In the genomic region with DNA sequence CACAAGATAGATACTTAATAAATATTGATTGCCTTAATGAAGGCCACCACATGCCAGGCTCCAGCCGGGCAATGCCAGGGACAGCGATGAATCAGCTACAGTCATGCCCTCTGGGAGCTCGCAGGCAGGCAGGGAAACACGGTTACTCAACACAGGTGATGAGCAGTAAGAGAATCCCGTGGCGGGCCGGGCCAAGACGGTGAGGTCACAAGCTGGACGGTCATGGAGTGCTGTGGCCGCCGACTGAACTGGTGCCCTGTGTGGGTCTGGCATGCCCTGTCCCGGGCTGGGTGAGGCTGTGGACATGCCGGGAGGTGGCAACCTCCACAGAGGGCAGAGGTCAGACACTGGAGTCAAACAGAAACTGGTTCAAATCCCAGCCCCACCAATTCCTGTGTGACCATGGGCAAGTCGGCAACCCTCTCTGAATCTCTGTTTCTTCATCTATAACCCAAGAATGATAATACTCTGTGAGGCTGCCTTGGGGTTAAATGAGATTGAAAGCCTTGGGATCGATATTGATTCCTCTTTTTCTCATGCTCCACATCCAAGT, we compare ENCODE assay signal across 21 cellular contexts. TPM values are rescaled to one million over a fixed set of nuclear protein-coding genes. Genes with fewer than 3 reads are reported as not detected.
A peak's percentile ranks its signal among the peaks of the same experiment; 100 is the strongest.
DNase-seq lines count a peak whose midpoint lies in the region; ATAC-seq, FAIRE-seq and TF ChIP-seq lines count a peak whose summit lies in the region.
"Had no signal": no experiment of that assay in that cellular context is flagged by ENCODE, and none has a peak within 500 bp of the region (broad histone marks: within the 10 kb centered on the region; RNA-seq: fewer than 3 reads in every experiment).

No MANE protein-coding gene starts in this region.

- no peak overlapping the region for H4K8ac ChIP-seq in IMR-90 (ENCODE audit: low read depth in 2 of 2, low read length in 2 of 2)

- 73% methylated on average over 3 of the region's 15 CpGs; no CpG with 5 or more reads in 1 of the 2 experiments for WGBS in IMR-90 (ENCODE audit: extremely low coverage in 2 of 2, insufficient read length in 1 of 2), 2 experiments
- WGBS in suprapubic skin: 68% methylated on average over 15 of the region's 15 CpGs

- H4K20me1 ChIP-seq in IMR-90 (ENCODE audit: insufficient read depth, low read length): no peaks in the 10 kb centered on the region
- no peaks in the 10 kb centered on the region for H4K20me1 ChIP-seq in astrocyte (ENCODE audit: insufficient read depth, low read length)

- no peak overlapping the region for H2AK9ac ChIP-seq in IMR-90 (replicated peaks; ENCODE audit: low read depth, low read length, poor library complexity)

- no peak for DNase-seq in IMR-90
- DNase-seq in astrocyte (ENCODE audit: low read depth): peak; percentile 27
- DNase-seq in kidney glomerular epithelial cell (lab: John Stamatoyannopoulos, UW): peak; percentile 16
- DNase-seq in suprapubic skin (ENCODE audit: low spot score in 2 of 2): no peak
- DNase-seq in activated CD4-positive, alpha-beta T cell treated with anti-CD3 and anti-CD28 coated beads, Interleukin-2, amount 50 U/mL, for 1 hour: no peak
- DNase-seq: activated CD4-positive, alpha-beta T cell treated with anti-CD3 and anti-CD28 coated beads for 1 hour; activated T-cell treated with anti-CD3 and anti-CD28 coated beads, Interleukin-2, amount 50 U/mL, for 4 hours; CD4-positive, alpha-beta memory T cell; dermis blood vessel endothelial cell; GF-D8; natural killer cell; NCI-H187; SW 1271; testis had no signal

- in situ Hi-C loops in IMR-90 (cut with MboI; ENCODE audit: low sequenced_read_pairs): no loop called here

- ATAC-seq in IMR-90 (ENCODE audit: low read depth) (no peak), HG03439 (IDR thresholded peaks at IDR 0.05; ENCODE audit: unreplicated experiment) (no peak), GM21717 (IDR thresholded peaks at IDR 0.05; ENCODE audit: unreplicated experiment) (no peak), GM21526 (IDR thresholded peaks at IDR 0.05; ENCODE audit: low FRiP score, unreplicated experiment) (no peak)
- ATAC-seq: activated T-cell treated with anti-CD3 and anti-CD28 coated beads, Interleukin-2, amount 50 U/mL, for 4 hours; natural killer cell had no signal

- H3K27me3 ChIP-seq in IMR-90 (ENCODE audit: control insufficient read depth, insufficient read depth, low read length): peaks cover 19% of the 10 kb centered on the region
- H3K27me3 ChIP-seq in astrocyte (ENCODE audit: insufficient read depth, low read length): peaks cover 5% of the 10 kb centered on the region
- H3K27me3 ChIP-seq in suprapubic skin: peaks cover 7% of the 10 kb centered on the region
- H3K27me3 ChIP-seq: testis had no signal

- no peaks in the 10 kb centered on the region for H3K79me2 ChIP-seq in astrocyte (ENCODE audit: insufficient read depth, low read length)

- H3K4ac ChIP-seq in IMR-90 (ENCODE audit: low read depth, low read length): no peak overlapping the region

- H4K91ac ChIP-seq in IMR-90 (ENCODE audit: insufficient read depth, low read depth, low read length): no peak overlapping the region

- CTCF ChIA-PET in IMR-90 (lab: Yijun Ruan, JAX): no interaction called here

- no peak for TF ChIP-seq EP300 in suprapubic skin (IDR thresholded peaks at IDR 0.05)

- no peaks in the 10 kb centered on the region for H3K79me1 ChIP-seq in IMR-90 (ENCODE audit: low read depth in 1 of 2, low read length in 2 of 2)

- H3K14ac ChIP-seq in IMR-90 (replicated peaks; ENCODE audit: low read depth, low read length): no peak overlapping the region

- no peak overlapping the region for H2BK5ac ChIP-seq in IMR-90 (ENCODE audit: low read depth, low read length, poor library complexity, severe bottlenecking)

- H3K4me3 Mint-ChIP-seq in astrocyte (ENCODE audit: unreplicated experiment): no peak overlapping the region
- H3K4me3 Mint-ChIP-seq: activated T-cell treated with anti-CD3 and anti-CD28 coated beads, Interleukin-2, amount 50 U/mL, for 4 hours; CD4-positive, alpha-beta memory T cell; natural killer cell had no signal

- H3K4me1 Mint-ChIP-seq in astrocyte (ENCODE audit: low read depth, unreplicated experiment): no peaks in the 10 kb centered on the region

- POLR2A ChIA-PET in IMR-90 (lab: Charles Lee; ENCODE audit: unreplicated experiment): no interaction called here

- H2BK15ac ChIP-seq in IMR-90 (ENCODE audit: low read depth, low read length): no peak overlapping the region

- H3K9me3 ChIP-seq in IMR-90 (ENCODE audit: control insufficient read depth, insufficient read depth, low read length) (no peaks in the 10 kb centered on the region), astrocyte (ENCODE audit: insufficient read depth, low read depth, low read length) (no peaks in the 10 kb centered on the region), suprapubic skin (no peaks in the 10 kb centered on the region)
- H3K9me3 ChIP-seq: testis had no signal

- H3K4me1 ChIP-seq in IMR-90 (ENCODE audit: control insufficient read depth, insufficient read depth, low read length) (no peaks in the 10 kb centered on the region), astrocyte (ENCODE audit: insufficient read depth, low read length) (no peaks in the 10 kb centered on the region), suprapubic skin (peaks cover 18% of the 10 kb centered on the region)

- TF ChIP-seq POLR2A in IMR-90 (IDR thresholded peaks at IDR 0.05; ENCODE audit: low read depth, low read length) (no peak), suprapubic skin (IDR thresholded peaks at IDR 0.05) (no peak)

- H3K36me3 ChIP-seq in IMR-90 (ENCODE audit: control insufficient read depth, insufficient read depth, low read length) (no peaks in the 10 kb centered on the region), astrocyte (ENCODE audit: insufficient read depth, low read length) (no peaks in the 10 kb centered on the region), suprapubic skin (no peaks in the 10 kb centered on the region)

- no peak overlapping the region for H3K18ac ChIP-seq in IMR-90 (ENCODE audit: low read depth, low read length)

- H3K56ac ChIP-seq in IMR-90 (ENCODE audit: extremely low read depth, insufficient read depth, low read length): no peak overlapping the region

- dilution Hi-C loops in IMR-90 (cut with HindIII; ENCODE audit: low sequenced_read_pairs, unreplicated experiment): no loop called here

- H3K9ac ChIP-seq in IMR-90 (ENCODE audit: low read depth, low read length) (no peak overlapping the region), astrocyte (ENCODE audit: low read length) (no peak overlapping the region)

- H3K27ac Mint-ChIP-seq in astrocyte (ENCODE audit: unreplicated experiment): no peak overlapping the region
- H3K27ac Mint-ChIP-seq: natural killer cell had no signal

- no peaks in the 10 kb centered on the region for H3K9me3 Mint-ChIP-seq in astrocyte (ENCODE audit: unreplicated experiment)
- H3K9me3 Mint-ChIP-seq: activated T-cell treated with anti-CD3 and anti-CD28 coated beads, Interleukin-2, amount 50 U/mL, for 4 hours; CD4-positive, alpha-beta memory T cell; natural killer cell had no signal

- H2AFZ ChIP-seq in IMR-90 (replicated peaks; ENCODE audit: low read length, poor library complexity): peak overlapping the region; percentile 13
- no peak overlapping the region for H2AFZ ChIP-seq in astrocyte (ENCODE audit: low read depth, low read length)

- H3K27ac ChIP-seq in IMR-90 (ENCODE audit: insufficient read depth, low read length): no peak overlapping the region
- H3K27ac ChIP-seq in astrocyte (ENCODE audit: low read depth, low read length): no peak overlapping the region
- peak overlapping the region; percentile 23 for H3K27ac ChIP-seq in suprapubic skin
- H3K27ac ChIP-seq: testis had no signal

- TF ChIP-seq RAD21 in IMR-90 (IDR thresholded peaks at IDR 0.05; ENCODE audit: low read length): no peak

- no peak overlapping the region for H3K4me2 ChIP-seq in IMR-90 (ENCODE audit: low read depth, low read length)
- no peak overlapping the region for H3K4me2 ChIP-seq in astrocyte (ENCODE audit: low read length)

- no TSS peak for BruUV-seq in IMR-90 (replicated peaks; lab: Mats Ljungman, UMichigan)

- no peaks in the 10 kb centered on the region for H3K36me3 Mint-ChIP-seq in astrocyte (ENCODE audit: low read depth, unreplicated experiment)
- H3K36me3 Mint-ChIP-seq: CD4-positive, alpha-beta memory T cell; natural killer cell had no signal

- H2BK120ac ChIP-seq in IMR-90 (ENCODE audit: low read depth, low read length): no peak overlapping the region

- intact Hi-C loops in IMR-90 (cut with micrococcal nuclease): no loop called here

- TF ChIP-seq CTCF in IMR-90 (conservative IDR thresholded peaks at IDR 0.05; ENCODE audit: low read depth, low read length) (no peak), astrocyte (IDR thresholded peaks at IDR 0.05; ENCODE audit: insufficient read depth, low read depth, low read length) (no peak), suprapubic skin (IDR thresholded peaks at IDR 0.05) (no peak)

- no peak overlapping the region for H4K5ac ChIP-seq in IMR-90 (ENCODE audit: low read depth, low read length)

- H2AK5ac ChIP-seq in IMR-90 (ENCODE audit: low read depth, low read length): no peak overlapping the region

- FAIRE-seq in astrocyte (lab: Jason Lieb, UNC): no peak
- FAIRE-seq: frontal cortex, GM18507, islet of Langerhans had no signal

- no peaks in the 10 kb centered on the region for H3K9me1 ChIP-seq in IMR-90 (ENCODE audit: insufficient read depth, low read length)

- no peak overlapping the region for H3K23ac ChIP-seq in IMR-90 (ENCODE audit: low read depth, low read length)

- H2BK20ac ChIP-seq in IMR-90 (ENCODE audit: low read depth, low read length): no peak overlapping the region

- H3K4me3 ChIP-seq in IMR-90 (ENCODE audit: insufficient read depth, low read depth, low read length): no peak overlapping the region
- no peak overlapping the region for H3K4me3 ChIP-seq in astrocyte (ENCODE audit: insufficient read depth, low read depth, low read length)
- H3K4me3 ChIP-seq in suprapubic skin: no peak overlapping the region
- H3K4me3 ChIP-seq: skin epidermis, testis had no signal

- H3K27me3 Mint-ChIP-seq in astrocyte (ENCODE audit: low read depth, unreplicated experiment): peaks cover 22% of the 10 kb centered on the region

TF ChIP-seq in IMR-90, 13 proteins besides CTCF, POLR2A, EP300 and RAD21 (continues in another document):
- no peak for TF ChIP-seq NFE2L2 (IDR thresholded peaks at IDR 0.05; ENCODE audit: low read depth, low read length)

RNA-seq across cellular contexts. Expression of a gene that starts 13.2 kb away (rescaled TPM):
- total RNA-seq in IMR-90 (2012; rRNA removed) (2.0 and 2.8 TPM in 2 replicates), astrocyte (48.0 and 51.1 TPM in 2 replicates), suprapubic skin (10 to 100 TPM; 20.7 to 25.3 (median 23.6) TPM)
- 27.2 and 35.5 TPM in 2 replicates for polyA plus RNA-seq in IMR-90 (2012; rRNA removed)
- 52.9 and 64.1 TPM in 2 replicates for polyA plus RNA-seq in IMR-90 (2012; cell fraction: cytosol; rRNA removed)
- polyA plus RNA-seq in IMR-90 (2012; cell fraction: nucleus; rRNA removed; ENCODE audit: low replicate concordance): 26.9 and 44.9 TPM in 2 replicates

RNA-seq across cellular contexts. Expression of a gene that starts 28.2 kb away (rescaled TPM):
- not detected in 2 replicates for total RNA-seq in IMR-90 (2012; rRNA removed)
- polyA plus RNA-seq in IMR-90 (2012; rRNA removed): not detected in 2 replicates
- not detected in 2 replicates for polyA plus RNA-seq in IMR-90 (2012; cell fraction: cytosol; rRNA removed)
- polyA plus RNA-seq in IMR-90 (2012; cell fraction: nucleus; rRNA removed; ENCODE audit: low replicate concordance): 0.04 and 0.05 TPM in 2 replicates
- total RNA-seq in astrocyte: not detected in 2 replicates
- 10 to 100 TPM; 15.0 to 24.1 (median 18.0) TPM for total RNA-seq in suprapubic skin
- total RNA-seq: dermis blood vessel endothelial cell, frontal cortex, natural killer cell, testis had no signal
- polyA plus RNA-seq: CD4-positive, alpha-beta memory T cell had no signal

Comparison
In these comparisons a context has a peak if more than half of its experiments do, and no peak if none do; other contexts are left out.
1. DNase-seq: peak in astrocyte (single experiment) and kidney glomerular epithelial cell (single experiment); none in IMR-90 (single experiment), suprapubic skin (0 of 2) and activated CD4-positive, alpha-beta T cell treated with anti-CD3 and anti-CD28 coated beads, Interleukin-2, amount 50 U/mL, for 1 hour (single experiment).
2. RNA of a gene that starts 28.2 kb away (total RNA-seq): 15.0 to 24.1 TPM in suprapubic skin; not detected in IMR-90 and not detected in astrocyte; every median in the first group is over 10 times any median in the second.